Comparison of ENCODE assay signal across 25 cellular contexts in genomic region chr18:6633370-6633769, GRCh38.
A peak's percentile ranks its signal among the peaks of the same experiment; 100 is the strongest.
DNase-seq lines count a peak whose midpoint lies in the region; ATAC-seq and TF ChIP-seq lines count a peak whose summit lies in the region.
"Had no signal": no experiment of that assay in that cellular context is flagged by ENCODE, and none has a peak within 500 bp of the region (broad histone marks: within the 10 kb centered on the region; RNA-seq: fewer than 3 reads in every experiment).

No MANE protein-coding gene starts in this region.

- H3K4me3 ChIP-seq in testis, result no peak overlapping the region
- no peak overlapping the region for H3K4me3 ChIP-seq in uterus

- CTCF ChIA-PET in activated CD8-positive, alpha-beta T cell treated with anti-CD3 and anti-CD28 coated beads, Interleukin-2, amount 10 ng/mL, durations not matched to agents 7 days and 5 days (lab: Charles Lee), result no interaction called here

- intact Hi-C loops in testis (cut with DNase I; ENCODE audit: low total_unique reads), result no loop called here
- intact Hi-C loops in uterus (cut with DNase I; ENCODE audit: low total_unique reads), result no loop called here

- no peaks in the 10 kb centered on the region for H3K4me1 Mint-ChIP-seq in activated CD8-positive, alpha-beta T cell treated with anti-CD3 and anti-CD28 coated beads, Interleukin-2, amount 10 ng/mL, durations not matched to agents 7 days and 5 days (ENCODE audit: low read depth)
- H3K4me1 Mint-ChIP-seq: activated CD4-positive, alpha-beta T cell treated with anti-CD3 and anti-CD28 coated beads, Interleukin-2, amount 10 ng/mL, durations not matched to agents 24 days and 14 days; immature natural killer cell had no signal

- POLR2A ChIA-PET in activated CD8-positive, alpha-beta T cell treated with anti-CD3 and anti-CD28 coated beads, Interleukin-2, amount 10 ng/mL, durations not matched to agents 7 days and 5 days (lab: Charles Lee), result no interaction called here

- DNase-seq in DMS153 (lab: John Stamatoyannopoulos, UW) (peak; percentile 22), DMS153 treated with DMSO at 0.1 percent for 48 hours (lab: John Stamatoyannopoulos, UW; ENCODE audit: unreplicated experiment) (no peak), NCI-H748 treated with DMSO at 0.1 percent for 48 hours (lab: John Stamatoyannopoulos, UW) (peak; percentile 81), iPS DF 4.7 (ENCODE audit: extremely low read depth, low spot score) (peak; percentile 66), testis (no peak), uterus (no peak)
- no peak for DNase-seq in activated CD8-positive, alpha-beta T cell treated with anti-CD3 and anti-CD28 coated beads, Interleukin-2, amount 10 ng/mL, durations not matched to agents 7 days and 5 days
- DNase-seq in stimulated activated CD4-positive, alpha-beta T cell treated with anti-CD3 and anti-CD28 coated beads, Interleukin-1b, Interleukin-23, amount 100 ng/mL, for 48 hours, result no peak
- DNase-seq: activated CD4-positive, alpha-beta T cell treated with anti-CD3 and anti-CD28 coated beads, Interleukin-2, amount 10 ng/mL, durations not matched to agents 24 days and 14 days; anterior cingulate cortex; CD4-positive, alpha-beta T cell; dermis blood vessel endothelial cell; DMS79 treated with DMSO at 0.1 percent for 48 hours; glutamatergic neuron; immature natural killer cell; KG1; mesenchymal stem cell; NCI-H146; NCI-H2171 treated with DMSO at 0.1 percent for 48 hours; NCI-H82; occipital lobe had no signal

- H3K27me3 ChIP-seq in testis, result no peaks in the 10 kb centered on the region
- no peaks in the 10 kb centered on the region for H3K27me3 ChIP-seq in uterus

- no peaks in the 10 kb centered on the region for H3K36me3 Mint-ChIP-seq in activated CD8-positive, alpha-beta T cell treated with anti-CD3 and anti-CD28 coated beads, Interleukin-2, amount 10 ng/mL, durations not matched to agents 7 days and 5 days (ENCODE audit: low read depth)
- H3K36me3 Mint-ChIP-seq: activated naive CD4-positive, alpha-beta T cell treated with anti-CD3 and anti-CD28 coated beads, Interleukin-2, amount 50 U/mL, for 72 hours; type B pancreatic cell had no signal

- no peaks in the 10 kb centered on the region for H3K27me3 Mint-ChIP-seq in activated CD8-positive, alpha-beta T cell treated with anti-CD3 and anti-CD28 coated beads, Interleukin-2, amount 10 ng/mL, durations not matched to agents 7 days and 5 days (ENCODE audit: low read depth)
- H3K27me3 Mint-ChIP-seq: activated CD4-positive, alpha-beta T cell treated with anti-CD3 and anti-CD28 coated beads, Interleukin-2, amount 10 ng/mL, durations not matched to agents 24 days and 14 days; CD4-positive, alpha-beta T cell; type B pancreatic cell had no signal

- no peak overlapping the region for H3K27ac Mint-ChIP-seq in activated CD8-positive, alpha-beta T cell treated with anti-CD3 and anti-CD28 coated beads, Interleukin-2, amount 10 ng/mL, durations not matched to agents 7 days and 5 days
- H3K27ac Mint-ChIP-seq: activated CD4-positive, alpha-beta T cell treated with anti-CD3 and anti-CD28 coated beads, Interleukin-2, amount 10 ng/mL, durations not matched to agents 24 days and 14 days; activated naive CD4-positive, alpha-beta T cell treated with anti-CD3 and anti-CD28 coated beads, Interleukin-2, amount 50 U/mL, for 72 hours; CD4-positive, alpha-beta T cell; immature natural killer cell; T-helper 2 cell treated with Interferon-gamma antibody and Interleukin-4, amounts not matched to agents 5 μg/mL and 100 μg/mL, for 36 hours; type B pancreatic cell had no signal

- WGBS in testis, 2 donors, result 35 to 68% methylated on average over 4 of the region's 4 CpGs

- H3K4me1 ChIP-seq in testis (peaks cover 13% of the 10 kb centered on the region), uterus (no peaks in the 10 kb centered on the region)

- H3K36me3 ChIP-seq in testis (ENCODE audit: low read depth, missing control alignments) (no peaks in the 10 kb centered on the region), uterus (no peaks in the 10 kb centered on the region)

- no peak overlapping the region for H3K4me3 Mint-ChIP-seq in activated CD8-positive, alpha-beta T cell treated with anti-CD3 and anti-CD28 coated beads, Interleukin-2, amount 10 ng/mL, durations not matched to agents 7 days and 5 days
- H3K4me3 Mint-ChIP-seq: activated CD4-positive, alpha-beta T cell treated with anti-CD3 and anti-CD28 coated beads, Interleukin-2, amount 10 ng/mL, durations not matched to agents 24 days and 14 days; CD4-positive, alpha-beta T cell; immature natural killer cell; T-helper 2 cell treated with Interferon-gamma antibody and Interleukin-4, amounts not matched to agents 5 μg/mL and 100 μg/mL, for 36 hours; type B pancreatic cell had no signal

- H3K9me3 ChIP-seq in testis, result no peaks in the 10 kb centered on the region
- no peaks in the 10 kb centered on the region for H3K9me3 ChIP-seq in uterus

- no peak for ATAC-seq in activated CD8-positive, alpha-beta T cell treated with anti-CD3 and anti-CD28 coated beads, Interleukin-2, amount 10 ng/mL, durations not matched to agents 7 days and 5 days
- ATAC-seq: activated naive CD4-positive, alpha-beta T cell treated with anti-CD3 and anti-CD28 coated beads, Interleukin-2, amount 50 U/mL, for 72 hours had no signal

- peaks cover 4% of the 10 kb centered on the region for H3K9me3 Mint-ChIP-seq in activated CD8-positive, alpha-beta T cell treated with anti-CD3 and anti-CD28 coated beads, Interleukin-2, amount 10 ng/mL, durations not matched to agents 7 days and 5 days (ENCODE audit: insufficient read depth)

- TF ChIP-seq POLR2A in testis (IDR thresholded peaks at IDR 0.05) (no peak), uterus (IDR thresholded peaks at IDR 0.05) (no peak)

- no peak for TF ChIP-seq CTCF in testis (IDR thresholded peaks at IDR 0.05)
- TF ChIP-seq CTCF in uterus (IDR thresholded peaks at IDR 0.05), result no peak

- peak overlapping the region; percentile 33 to 63 for H3K27ac ChIP-seq in testis
- no peak overlapping the region for H3K27ac ChIP-seq in uterus
- H3K27ac ChIP-seq: 22Rv1 had no signal

Comparison
In these comparisons a context has a peak if more than half of its experiments do, and no peak if none do; other contexts are left out.
1. DNase-seq: peak in DMS153 (single experiment), NCI-H748 treated with DMSO at 0.1 percent for 48 hours (single experiment) and iPS DF 4.7 (single experiment); none in DMS153 treated with DMSO at 0.1 percent for 48 hours (single experiment), testis (single experiment), uterus (0 of 2), activated CD8-positive, alpha-beta T cell treated with anti-CD3 and anti-CD28 coated beads, Interleukin-2, amount 10 ng/mL, durations not matched to agents 7 days and 5 days (single experiment) and stimulated activated CD4-positive, alpha-beta T cell treated with anti-CD3 and anti-CD28 coated beads, Interleukin-1b, Interleukin-23, amount 100 ng/mL, for 48 hours (single experiment).
2. H3K27ac ChIP-seq: peak in testis (2 of 2); none in uterus (0 of 2).